34 cellular contexts compared by ENCODE assay signal in the genomic region with DNA sequence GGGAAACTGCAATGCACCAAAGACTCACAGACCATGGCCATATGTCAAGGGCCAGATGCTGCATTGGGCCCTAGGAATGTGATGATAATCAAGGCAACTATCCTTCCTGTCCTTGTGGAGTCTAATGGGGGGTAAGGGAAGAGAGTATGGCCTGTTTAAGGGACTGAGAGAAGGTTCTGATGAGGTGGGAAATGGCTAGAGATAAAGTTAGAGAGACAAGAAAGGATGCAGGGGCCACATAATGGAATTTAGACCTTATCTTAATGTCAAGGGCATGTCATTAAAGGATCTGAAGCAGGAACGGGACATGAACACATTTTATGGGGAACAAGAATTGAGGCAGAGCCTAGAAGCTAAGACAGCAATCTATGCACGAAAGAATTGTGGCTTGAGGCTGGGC.
"Had no signal": no experiment of that assay in that cellular context is flagged by ENCODE, and none has a peak within 500 bp of the region (broad histone marks: within the 10 kb centered on the region; RNA-seq: fewer than 3 reads in every experiment).

No MANE protein-coding gene starts in this region.

- H3K9me3 Mint-ChIP-seq: activated CD4-positive, alpha-beta memory T cell treated with anti-CD3 and anti-CD28 coated beads, Interleukin-2, amount 10 ng/mL, durations not matched to agents 7 days and 5 days; activated CD4-positive, alpha-beta T cell treated with anti-CD3 and anti-CD28 coated beads, Interleukin-2, amount 10 ng/mL, durations not matched to agents 7 days and 5 days; activated naive CD4-positive, alpha-beta T cell treated with anti-CD3 and anti-CD28 coated beads, Interleukin-2, amount 10 ng/mL, durations not matched to agents 7 days and 5 days; activated naive CD4-positive, alpha-beta T cell treated with anti-CD3 and anti-CD28 coated beads, Interleukin-2, amount 50 U/mL, for 24 hours; activated naive CD8-positive, alpha-beta T cell treated with anti-CD3 and anti-CD28 coated beads, Interleukin-2, amount 10 ng/mL, durations not matched to agents 7 days and 5 days; activated naive CD8-positive, alpha-beta T cell treated with anti-CD3 and anti-CD28 coated beads, Interleukin-2, amount 50 U/mL, for 24 hours; activated T-cell treated with anti-CD3 and anti-CD28 coated beads, Interleukin-2, amount 50 U/mL, for 24 hours; activated T-helper 2 cell treated with anti-CD3 and anti-CD28 coated beads, Interferon-gamma antibody, Interleukin-2, Interleukin-4, amounts not matched to agents 10 μg/mL and 5 μg/mL and 100 μg/mL, durations not matched to agents 14 hours and 24 hours and 36 hours; T-helper 1 cell treated with Interleukin-12 subunit alpha and Interleukin-12 subunit beta and Interleukin-4 antibody, amounts not matched to agents 30 μg/mL and 1 μg/mL, for 36 hours; T-helper 2 cell treated with Interferon-gamma antibody and Interleukin-4, amounts not matched to agents 5 μg/mL and 100 μg/mL, for 36 hours had no signal

- H3K27ac Mint-ChIP-seq: activated CD4-positive, alpha-beta memory T cell treated with anti-CD3 and anti-CD28 coated beads, Interleukin-2, amount 10 ng/mL, durations not matched to agents 7 days and 5 days; activated CD4-positive, alpha-beta T cell treated with anti-CD3 and anti-CD28 coated beads for 36 hours; activated CD4-positive, alpha-beta T cell treated with anti-CD3 and anti-CD28 coated beads, Interleukin-2, amount 10 ng/mL, durations not matched to agents 7 days and 5 days; activated CD8-positive, alpha-beta memory T cell treated with anti-CD3 and anti-CD28 coated beads, Interleukin-2, amount 10 ng/mL, durations not matched to agents 7 days and 5 days; activated CD8-positive, alpha-beta T cell treated with anti-CD3 and anti-CD28 coated beads, Interleukin-2, amount 10 ng/mL, durations not matched to agents 7 days and 5 days; activated naive CD4-positive, alpha-beta T cell treated with anti-CD3 and anti-CD28 coated beads, Interleukin-2, amount 10 ng/mL, durations not matched to agents 7 days and 5 days; activated naive CD4-positive, alpha-beta T cell treated with anti-CD3 and anti-CD28 coated beads, Interleukin-2, amount 50 U/mL, for 24 hours; activated naive CD8-positive, alpha-beta T cell; activated naive CD8-positive, alpha-beta T cell treated with anti-CD3 and anti-CD28 coated beads, Interleukin-2, amount 10 ng/mL, durations not matched to agents 7 days and 5 days; activated naive CD8-positive, alpha-beta T cell treated with anti-CD3 and anti-CD28 coated beads, Interleukin-2, amount 50 U/mL, for 24 hours; activated T-cell treated with anti-CD3 and anti-CD28 coated beads, Interleukin-2, amount 50 U/mL, for 24 hours; activated T-helper 2 cell treated with anti-CD3 and anti-CD28 coated beads, Interferon-gamma antibody, Interleukin-2, Interleukin-4, amounts not matched to agents 10 μg/mL and 5 μg/mL and 100 μg/mL, durations not matched to agents 14 hours and 24 hours and 36 hours; T-helper 1 cell treated with Interleukin-12 subunit alpha and Interleukin-12 subunit beta and Interleukin-4 antibody, amounts not matched to agents 30 μg/mL and 1 μg/mL, for 36 hours; T-helper 2 cell treated with Interferon-gamma antibody and Interleukin-4, amounts not matched to agents 5 μg/mL and 100 μg/mL, for 36 hours had no signal

- H3K4me1 Mint-ChIP-seq: activated CD4-positive, alpha-beta memory T cell treated with anti-CD3 and anti-CD28 coated beads, Interleukin-2, amount 10 ng/mL, durations not matched to agents 7 days and 5 days; activated CD4-positive, alpha-beta T cell treated with anti-CD3 and anti-CD28 coated beads for 36 hours; activated CD4-positive, alpha-beta T cell treated with anti-CD3 and anti-CD28 coated beads, Interleukin-2, amount 10 ng/mL, durations not matched to agents 7 days and 5 days; activated CD8-positive, alpha-beta memory T cell treated with anti-CD3 and anti-CD28 coated beads, Interleukin-2, amount 10 ng/mL, durations not matched to agents 7 days and 5 days; activated naive CD4-positive, alpha-beta T cell treated with anti-CD3 and anti-CD28 coated beads, Interleukin-2, amount 10 ng/mL, durations not matched to agents 7 days and 5 days; activated naive CD4-positive, alpha-beta T cell treated with anti-CD3 and anti-CD28 coated beads, Interleukin-2, amount 50 U/mL, for 24 hours; activated naive CD8-positive, alpha-beta T cell treated with anti-CD3 and anti-CD28 coated beads, Interleukin-2, amount 10 ng/mL, durations not matched to agents 7 days and 5 days; activated naive CD8-positive, alpha-beta T cell treated with anti-CD3 and anti-CD28 coated beads, Interleukin-2, amount 50 U/mL, for 24 hours had no signal

- DNase-seq: activated CD4-positive, alpha-beta memory T cell treated with anti-CD3 and anti-CD28 coated beads, Interleukin-2, amount 10 ng/mL, durations not matched to agents 7 days and 5 days; activated CD4-positive, alpha-beta T cell treated with anti-CD3 and anti-CD28 coated beads for 1 hour; activated CD4-positive, alpha-beta T cell treated with anti-CD3 and anti-CD28 coated beads for 36 hours; activated CD4-positive, alpha-beta T cell treated with anti-CD3 and anti-CD28 coated beads for 48 hours; activated CD4-positive, alpha-beta T cell treated with anti-CD3 and anti-CD28 coated beads, Interleukin-2, amount 10 ng/mL, durations not matched to agents 7 days and 5 days; activated CD4-positive, alpha-beta T cell treated with anti-CD3 and anti-CD28 coated beads, Interleukin-2, amount 50 U/mL, for 48 hours; activated CD4-positive, CD25-positive, alpha-beta regulatory T cell; activated CD8-positive, alpha-beta memory T cell treated with anti-CD3 and anti-CD28 coated beads for 24 hours; activated CD8-positive, alpha-beta memory T cell treated with anti-CD3 and anti-CD28 coated beads, Interleukin-2, amount 10 ng/mL, durations not matched to agents 7 days and 5 days; activated CD8-positive, alpha-beta memory T cell treated with anti-CD3 and anti-CD28 coated beads, Interleukin-2, amount 50 U/mL, for 48 hours; activated CD8-positive, alpha-beta T cell treated with anti-CD3 and anti-CD28 coated beads, Interleukin-2, amount 10 ng/mL, durations not matched to agents 7 days and 5 days; activated effector memory CD4-positive, alpha-beta T cell treated with Interleukin-2 at 50 U/mL for 16 hours; activated gamma-delta T cell; activated naive CD4-positive, alpha-beta T cell treated with anti-CD3 and anti-CD28 coated beads, Interleukin-2, amount 10 ng/mL, durations not matched to agents 7 days and 5 days; activated naive CD4-positive, alpha-beta T cell treated with Interleukin-2 at 50 U/mL for 16 hours; activated naive CD8-positive, alpha-beta T cell treated with anti-CD3 and anti-CD28 coated beads, Interleukin-2, amount 10 ng/mL, durations not matched to agents 7 days and 5 days; activated naive CD8-positive, alpha-beta T cell treated with anti-CD3 and anti-CD28 coated beads, Interleukin-2, amount 50 U/mL, for 24 hours; activated T-cell treated with anti-CD3 and anti-CD28 coated beads, Interleukin-2, amount 50 U/mL, for 24 hours; activated T-cell treated with anti-CD3 and anti-CD28 coated beads, Interleukin-2, amount 50 U/mL, for 48 hours; amygdala; aorta; body of pancreas; brain microvascular endothelial cell; central memory CD4-positive, alpha-beta T cell; T-helper 2 cell; T-helper 9 cell had no signal

- H3K4me3 ChIP-seq: body of pancreas, breast epithelium had no signal

- H3K4me3 Mint-ChIP-seq: activated CD4-positive, alpha-beta memory T cell treated with anti-CD3 and anti-CD28 coated beads, Interleukin-2, amount 10 ng/mL, durations not matched to agents 7 days and 5 days; activated CD4-positive, alpha-beta T cell treated with anti-CD3 and anti-CD28 coated beads for 36 hours; activated CD4-positive, alpha-beta T cell treated with anti-CD3 and anti-CD28 coated beads, Interleukin-2, amount 10 ng/mL, durations not matched to agents 7 days and 5 days; activated CD8-positive, alpha-beta memory T cell treated with anti-CD3 and anti-CD28 coated beads, Interleukin-2, amount 10 ng/mL, durations not matched to agents 7 days and 5 days; activated CD8-positive, alpha-beta T cell treated with anti-CD3 and anti-CD28 coated beads, Interleukin-2, amount 10 ng/mL, durations not matched to agents 7 days and 5 days; activated naive CD4-positive, alpha-beta T cell treated with anti-CD3 and anti-CD28 coated beads, Interleukin-2, amount 10 ng/mL, durations not matched to agents 7 days and 5 days; activated naive CD4-positive, alpha-beta T cell treated with anti-CD3 and anti-CD28 coated beads, Interleukin-2, amount 50 U/mL, for 24 hours; activated naive CD8-positive, alpha-beta T cell; activated naive CD8-positive, alpha-beta T cell treated with anti-CD3 and anti-CD28 coated beads, Interleukin-2, amount 10 ng/mL, durations not matched to agents 7 days and 5 days; activated naive CD8-positive, alpha-beta T cell treated with anti-CD3 and anti-CD28 coated beads, Interleukin-2, amount 50 U/mL, for 24 hours; activated T-cell treated with anti-CD3 and anti-CD28 coated beads, Interleukin-2, amount 50 U/mL, for 24 hours; T-helper 1 cell treated with Interleukin-12 subunit alpha and Interleukin-12 subunit beta and Interleukin-4 antibody, amounts not matched to agents 30 μg/mL and 1 μg/mL, for 36 hours; T-helper 2 cell treated with Interferon-gamma antibody and Interleukin-4, amounts not matched to agents 5 μg/mL and 100 μg/mL, for 36 hours had no signal

- H3K36me3 ChIP-seq: brain microvascular endothelial cell, breast epithelium had no signal

- ATAC-seq: activated CD4-positive, alpha-beta T cell treated with anti-CD3 and anti-CD28 coated beads for 36 hours; activated CD4-positive, CD25-positive, alpha-beta regulatory T cell treated with anti-CD3 and anti-CD28 coated beads, Interleukin-2, amount 50 U/mL, for 24 hours; activated CD8-positive, alpha-beta memory T cell treated with anti-CD3 and anti-CD28 coated beads, Interleukin-2, amount 10 ng/mL, durations not matched to agents 7 days and 5 days; activated CD8-positive, alpha-beta T cell treated with anti-CD3 and anti-CD28 coated beads, Interleukin-2, amount 10 ng/mL, durations not matched to agents 7 days and 5 days; activated naive CD8-positive, alpha-beta T cell treated with anti-CD3 and anti-CD28 coated beads, Interleukin-2, amount 50 U/mL, for 24 hours; body of pancreas had no signal

- H3K9me3 ChIP-seq: body of pancreas, breast epithelium had no signal

- H3K36me3 Mint-ChIP-seq: activated CD8-positive, alpha-beta memory T cell treated with anti-CD3 and anti-CD28 coated beads, Interleukin-2, amount 10 ng/mL, durations not matched to agents 7 days and 5 days; activated naive CD4-positive, alpha-beta T cell treated with anti-CD3 and anti-CD28 coated beads, Interleukin-2, amount 10 ng/mL, durations not matched to agents 7 days and 5 days; activated naive CD4-positive, alpha-beta T cell treated with anti-CD3 and anti-CD28 coated beads, Interleukin-2, amount 50 U/mL, for 24 hours; activated naive CD8-positive, alpha-beta T cell; activated naive CD8-positive, alpha-beta T cell treated with anti-CD3 and anti-CD28 coated beads, Interleukin-2, amount 10 ng/mL, durations not matched to agents 7 days and 5 days had no signal

- H3K4me1 ChIP-seq: body of pancreas, breast epithelium had no signal

- H3K27ac ChIP-seq: body of pancreas, brain microvascular endothelial cell, breast epithelium, VCaP had no signal

- H3K27me3 ChIP-seq: body of pancreas, brain microvascular endothelial cell, breast epithelium had no signal
